In the genomic region with DNA sequence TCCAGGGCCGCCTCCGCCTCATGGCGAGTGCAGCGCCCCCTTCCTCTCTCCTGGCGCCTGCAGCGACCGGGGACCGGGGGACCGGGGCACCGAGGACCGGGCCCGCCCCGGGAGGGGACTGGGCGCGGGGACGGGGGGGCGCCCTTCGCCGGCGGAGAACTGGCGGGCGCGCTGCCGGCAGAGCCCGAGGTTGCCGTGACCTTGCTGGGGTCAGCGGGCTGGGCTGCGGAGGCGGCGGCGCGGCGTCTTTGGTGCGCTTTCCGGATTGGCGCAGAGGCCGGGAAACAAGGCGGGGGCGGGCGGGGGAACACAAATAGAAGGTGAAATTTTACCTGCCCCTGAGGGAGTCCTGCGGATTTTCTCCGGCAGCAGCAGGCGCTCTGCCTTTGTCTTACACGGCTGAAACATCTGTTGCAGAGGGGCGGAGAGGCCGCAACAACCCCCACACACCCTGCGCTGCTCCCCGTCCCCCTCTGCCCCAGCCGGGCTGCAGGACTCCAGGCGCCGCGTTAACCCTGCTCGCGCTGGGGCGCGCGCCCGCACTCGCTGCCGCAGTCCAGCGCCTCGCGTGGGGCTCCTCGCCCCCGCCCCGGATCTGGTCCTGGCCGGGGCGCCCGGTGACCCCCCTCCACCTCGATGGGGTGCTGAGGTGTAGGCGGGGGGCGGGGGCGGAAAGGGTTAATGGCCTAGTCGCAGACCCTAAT, we compare ENCODE assay signal across 8 cellular contexts. TPM values are rescaled to one million over a fixed set of nuclear protein-coding genes. Genes with fewer than 3 reads are reported as not detected.
A peak's percentile ranks its signal among the peaks of the same experiment; 100 is the strongest.
DNase-seq lines count a peak whose midpoint lies in the region; ATAC-seq, FAIRE-seq and TF ChIP-seq lines count a peak whose summit lies in the region.

No MANE protein-coding gene starts in this region.

- H3K36me3 Mint-ChIP-seq in activated CD8-positive, alpha-beta memory T cell treated with anti-CD3 and anti-CD28 coated beads, Interleukin-2, amount 10 ng/mL, durations not matched to agents 7 days and 5 days: no peaks in the 10 kb centered on the region

- H3K4me2 ChIP-seq in endothelial cell of umbilical vein (ENCODE audit: insufficient read depth, low read length): peak overlapping the region; percentile 63

- TF ChIP-seq CTCF in A673 (conservative IDR thresholded peaks at IDR 0.05; ENCODE audit: low read depth, low read length): peak; percentile 47
- peak in 1 of 2 donors; percentile 8 for TF ChIP-seq CTCF in endothelial cell of umbilical vein (IDR thresholded peaks at IDR 0.05; ENCODE audit: extremely low read depth in 1 of 2, insufficient read depth in 1 of 2, low read depth in 1 of 2, low read length in 2 of 2)

- H3K4me1 Mint-ChIP-seq in activated CD8-positive, alpha-beta memory T cell treated with anti-CD3 and anti-CD28 coated beads, Interleukin-2, amount 10 ng/mL, durations not matched to agents 7 days and 5 days: peaks cover 5% of the 10 kb centered on the region
- peaks cover 52% of the 10 kb centered on the region for H3K4me1 Mint-ChIP-seq in stimulated activated naive CD8-positive, alpha-beta T cell treated with anti-CD3 and anti-CD28 coated beads, Interleukin-15, amount 100 ng/mL, for 72 hours

- intact Hi-C loops in A673 (cut with micrococcal nuclease; ENCODE audit: unreplicated experiment): no loop called here
- intact Hi-C loops in endothelial cell of umbilical vein (cut with micrococcal nuclease): loop anchor here (5.0 kb wide), 1 partner anchor 56 kb away; no protein-coding TSS in a partner anchor

- BruUV-seq in A673 (replicated peaks; lab: Mats Ljungman, UMichigan): no TSS peak
- BruUV-seq in endothelial cell of umbilical vein (replicated peaks; lab: Mats Ljungman, UMichigan): no TSS peak

- H3K9me3 Mint-ChIP-seq in activated CD8-positive, alpha-beta memory T cell treated with anti-CD3 and anti-CD28 coated beads, Interleukin-2, amount 10 ng/mL, durations not matched to agents 7 days and 5 days (ENCODE audit: low read depth): no peaks in the 10 kb centered on the region
- H3K9me3 Mint-ChIP-seq in stimulated activated naive CD8-positive, alpha-beta T cell treated with anti-CD3 and anti-CD28 coated beads, Interleukin-15, amount 100 ng/mL, for 72 hours: no peaks in the 10 kb centered on the region

- H3K9ac ChIP-seq in endothelial cell of umbilical vein (replicated peaks; ENCODE audit: extremely low read depth, insufficient read depth, low read length) (no peak overlapping the region), muscle layer of colon (ENCODE audit: low read length) (no peak overlapping the region)

- no peaks in the 10 kb centered on the region for H3K9me1 ChIP-seq in endothelial cell of umbilical vein (replicated peaks; ENCODE audit: control insufficient read depth, extremely low read depth, insufficient read depth, low read length)

- H3K4me3 ChIP-seq in A673 (ENCODE audit: low read depth, low read length, poor library complexity, severe bottlenecking): peak overlapping the region; percentile 63
- H3K4me3 ChIP-seq in endothelial cell of umbilical vein (replicated peaks in 1 of 3; ENCODE audit: insufficient read depth in 1 of 3, low read depth in 1 of 3, low read length in 3 of 3): peak overlapping the region; percentile 23 to 30 (median 26)
- H3K4me3 ChIP-seq in muscle layer of colon (ENCODE audit: low read depth in 1 of 2, low read length in 2 of 2): peak overlapping the region; percentile 56 to 58

- H3K27me3 ChIP-seq in A673 (replicated peaks; ENCODE audit: insufficient read depth, low read depth, low read length, poor library complexity) (no peaks in the 10 kb centered on the region), endothelial cell of umbilical vein (ENCODE audit: control insufficient read depth in 2 of 2, insufficient read depth in 2 of 2, low read length in 2 of 2) (no peaks in the 10 kb centered on the region), muscle layer of colon (ENCODE audit: control insufficient read depth in 1 of 2, insufficient read depth in 2 of 2, low read length in 2 of 2) (no peaks in the 10 kb centered on the region)

- H3K27ac ChIP-seq in A673 (ENCODE audit: low read depth, low read length, poor library complexity, severe bottlenecking): peak overlapping the region; percentile 86
- H3K27ac ChIP-seq in endothelial cell of umbilical vein (ENCODE audit: insufficient read depth, low read depth, low read length): no peak overlapping the region
- H3K27ac ChIP-seq in muscle layer of colon (ENCODE audit: low read depth, low read length): peak overlapping the region; percentile 89

- H3K27me3 Mint-ChIP-seq in activated CD8-positive, alpha-beta memory T cell treated with anti-CD3 and anti-CD28 coated beads, Interleukin-2, amount 10 ng/mL, durations not matched to agents 7 days and 5 days: peaks cover 30% of the 10 kb centered on the region
- H3K27me3 Mint-ChIP-seq in stimulated activated naive CD8-positive, alpha-beta T cell treated with anti-CD3 and anti-CD28 coated beads, Interleukin-15, amount 100 ng/mL, for 72 hours: peaks cover 11% of the 10 kb centered on the region

- H3K4me3 Mint-ChIP-seq in activated CD8-positive, alpha-beta memory T cell treated with anti-CD3 and anti-CD28 coated beads, Interleukin-2, amount 10 ng/mL, durations not matched to agents 7 days and 5 days: peak overlapping the region; percentile 57
- H3K4me3 Mint-ChIP-seq in stimulated activated naive CD8-positive, alpha-beta T cell treated with anti-CD3 and anti-CD28 coated beads, Interleukin-15, amount 100 ng/mL, for 72 hours: peak overlapping the region; percentile 81 to 82

- H4K20me1 ChIP-seq in endothelial cell of umbilical vein (replicated peaks; ENCODE audit: control insufficient read depth, extremely low read depth, insufficient read depth, low read length): peaks cover 3% of the 10 kb centered on the region

- H3K4me1 ChIP-seq in A673 (ENCODE audit: insufficient read depth, low read length, poor library complexity, severe bottlenecking) (peaks cover 73% of the 10 kb centered on the region), endothelial cell of umbilical vein (ENCODE audit: control insufficient read depth, extremely low read depth, insufficient read depth, low read length) (peaks cover 30% of the 10 kb centered on the region), muscle layer of colon (ENCODE audit: insufficient read depth, low read length) (peaks cover 50% of the 10 kb centered on the region)

- peak; percentile 51 for ATAC-seq in GM19328 (IDR thresholded peaks at IDR 0.05; ENCODE audit: unreplicated experiment)
- peak; percentile 66 for ATAC-seq in activated CD8-positive, alpha-beta memory T cell treated with anti-CD3 and anti-CD28 coated beads, Interleukin-2, amount 10 ng/mL, durations not matched to agents 7 days and 5 days
- ATAC-seq in stimulated activated naive CD8-positive, alpha-beta T cell treated with anti-CD3 and anti-CD28 coated beads, Interleukin-15, amount 100 ng/mL, for 72 hours: peak; percentile 65
- ATAC-seq in HG03571 (IDR thresholded peaks at IDR 0.05; ENCODE audit: unreplicated experiment): no peak

- POLR2A ChIA-PET in A673 (lab: Charles Lee; ENCODE audit: low non-redundant PET): no interaction called here
- POLR2A ChIA-PET in endothelial cell of umbilical vein (lab: Charles Lee): no interaction called here

- no peak overlapping the region for H3K27ac Mint-ChIP-seq in activated CD8-positive, alpha-beta memory T cell treated with anti-CD3 and anti-CD28 coated beads, Interleukin-2, amount 10 ng/mL, durations not matched to agents 7 days and 5 days
- no peak overlapping the region for H3K27ac Mint-ChIP-seq in stimulated activated naive CD8-positive, alpha-beta T cell treated with anti-CD3 and anti-CD28 coated beads, Interleukin-15, amount 100 ng/mL, for 72 hours

- no peak overlapping the region for H2AFZ ChIP-seq in endothelial cell of umbilical vein (ENCODE audit: low read depth, low read length)

- peak; percentile 62 for FAIRE-seq in endothelial cell of umbilical vein (lab: Jason Lieb, UNC)

- no peaks in the 10 kb centered on the region for H3K36me3 ChIP-seq in A673 (ENCODE audit: insufficient read depth, low read length, poor library complexity, severe bottlenecking)
- no peaks in the 10 kb centered on the region for H3K36me3 ChIP-seq in endothelial cell of umbilical vein (ENCODE audit: control insufficient read depth in 2 of 2, extremely low read depth in 1 of 2, insufficient read depth in 2 of 2, low read length in 2 of 2)
- no peaks in the 10 kb centered on the region for H3K36me3 ChIP-seq in muscle layer of colon (ENCODE audit: insufficient read depth, low read length)

- TF ChIP-seq POLR2A in endothelial cell of umbilical vein (IDR thresholded peaks at IDR 0.05; ENCODE audit: low read depth, low read length): no peak

- no peaks in the 10 kb centered on the region for H3K9me3 ChIP-seq in A673 (ENCODE audit: low read depth, low read length, poor library complexity, severe bottlenecking)
- no peaks in the 10 kb centered on the region for H3K9me3 ChIP-seq in endothelial cell of umbilical vein (replicated peaks; ENCODE audit: control insufficient read depth, insufficient read depth, low read length)
- no peaks in the 10 kb centered on the region for H3K9me3 ChIP-seq in muscle layer of colon (ENCODE audit: low read length)

- dilution Hi-C loops in endothelial cell of umbilical vein (cut with MboI; ENCODE audit: extremely low pct_ligation_motif_present, low sequenced_read_pairs): no loop called here

- CTCF ChIA-PET in A673 (lab: Charles Lee): interaction anchor here (0.6 to 1.5 kb wide), 2 partner anchors 38 to 136 kb away, joined by 3 to 4 read pairs; no protein-coding TSS in a partner anchor
- CTCF ChIA-PET in activated CD8-positive, alpha-beta memory T cell treated with anti-CD3 and anti-CD28 coated beads, Interleukin-2, amount 10 ng/mL, durations not matched to agents 7 days and 5 days (lab: Charles Lee): interaction anchor here (1.1 kb wide), 1 partner anchor 78 kb away, joined by 4 read pairs; no protein-coding TSS in a partner anchor
- CTCF ChIA-PET in endothelial cell of umbilical vein (lab: Charles Lee): interaction anchor here (1.4 to 1.5 kb wide), 2 partner anchors 9 to 94 kb away, joined by 3 to 7 read pairs; no protein-coding TSS in a partner anchor

- H3K79me2 ChIP-seq in endothelial cell of umbilical vein (ENCODE audit: control insufficient read depth, insufficient read depth, low read length): no peaks in the 10 kb centered on the region

- DNase-seq in A673 (ENCODE audit: low spot score) (peak; percentile 82), NCI-H2107 treated with DMSO at 0.1 percent for 48 hours (lab: John Stamatoyannopoulos, UW; ENCODE audit: unreplicated experiment) (peak; percentile 58), endothelial cell of umbilical vein (ENCODE audit: low read depth, low spot score) (peak; percentile 32)
- peak; percentile 73 for DNase-seq in activated CD8-positive, alpha-beta memory T cell treated with anti-CD3 and anti-CD28 coated beads, Interleukin-2, amount 10 ng/mL, durations not matched to agents 7 days and 5 days
- DNase-seq in stimulated activated naive CD8-positive, alpha-beta T cell treated with anti-CD3 and anti-CD28 coated beads, Interleukin-15, amount 100 ng/mL, for 72 hours: peak; percentile 54 to 59

RNA-seq across cellular contexts. Expression of gene SREBF1, which starts 53.5 kb away (rescaled TPM):
- total RNA-seq in A673 (2021) (240 and 328 TPM in 2 replicates), endothelial cell of umbilical vein (109 and 117 TPM in 2 replicates)
- total RNA-seq in activated CD8-positive, alpha-beta memory T cell treated with anti-CD3 and anti-CD28 coated beads, Interleukin-2, amount 10 ng/mL, durations not matched to agents 7 days and 5 days: 100 to 1,000 TPM in 1 of 2 experiments, 10 to 100 TPM in 1; 90.6 to 184 TPM
- polyA plus RNA-seq in endothelial cell of umbilical vein: 50.4 and 66.3 TPM in 2 replicates
- polyA plus RNA-seq in endothelial cell of umbilical vein (2011; cell fraction: cytosol; rRNA removed): 22.4 and 31.8 TPM in 2 replicates
- polyA plus RNA-seq in endothelial cell of umbilical vein (2011; cell fraction: nucleus; rRNA removed): 139 and 174 TPM in 2 replicates
- 64.9 and 76.2 TPM in 2 replicates for polyA plus RNA-seq in endothelial cell of umbilical vein (2012)
- 51.5 and 65.4 TPM in 2 replicates for polyA minus RNA-seq in endothelial cell of umbilical vein
- 114 TPM for polyA minus RNA-seq in endothelial cell of umbilical vein (2011; cell fraction: cytosol; rRNA and poly(A)+ RNA removed)
- 78.3 and 98.8 TPM in 2 replicates for polyA minus RNA-seq in endothelial cell of umbilical vein (2011; cell fraction: nucleus; rRNA and poly(A)+ RNA removed)

Comparison
In these comparisons a context has a peak if more than half of its experiments do, and no peak if none do; other contexts are left out.
1. DNase-seq: peak in every context shown above with its lines; median percentile 82 in A673; 73 in activated CD8-positive, alpha-beta memory T cell treated with anti-CD3 and anti-CD28 coated beads, Interleukin-2, amount 10 ng/mL, durations not matched to agents 7 days and 5 days; 58 in NCI-H2107 treated with DMSO at 0.1 percent for 48 hours; 56 in stimulated activated naive CD8-positive, alpha-beta T cell treated with anti-CD3 and anti-CD28 coated beads, Interleukin-15, amount 100 ng/mL, for 72 hours; 32 in endothelial cell of umbilical vein.